In the genomic region with DNA sequence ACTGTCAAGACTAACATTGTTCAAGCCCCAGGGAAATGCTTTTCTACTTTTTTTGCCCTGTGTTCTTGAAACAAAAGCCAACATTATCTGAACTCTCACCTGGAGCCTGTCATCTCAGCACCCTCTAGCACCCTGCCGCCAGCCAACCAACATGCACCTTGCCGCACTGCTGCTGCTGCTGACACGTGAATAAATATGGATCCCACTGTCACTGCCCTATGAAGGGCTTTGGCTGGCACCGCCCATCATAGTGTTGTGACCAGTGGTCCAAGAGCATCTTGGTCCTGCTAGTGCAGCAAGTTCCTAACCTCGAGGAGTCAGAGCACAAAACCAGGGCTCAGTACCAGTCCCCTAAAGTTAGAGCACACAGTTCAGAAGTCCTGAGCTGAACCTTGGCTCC, we compare ENCODE assay signal across 25 cellular contexts. TPM values are rescaled to one million over a fixed set of nuclear protein-coding genes. Genes with fewer than 3 reads are reported as not detected.
"Had no signal": no experiment of that assay in that cellular context is flagged by ENCODE, and none has a peak within 500 bp of the region (broad histone marks: within the 10 kb centered on the region; RNA-seq: fewer than 3 reads in every experiment).

No MANE protein-coding gene starts in this region.

- H3K27me3 ChIP-seq: stomach, suprapubic skin, testis, thyroid gland, tibial artery, tibial nerve, transverse colon, upper lobe of left lung, upper lobe of right lung, uterus, vagina had no signal

- ATAC-seq: stimulated activated effector memory CD8-positive, alpha-beta T cell treated with anti-CD3 and anti-CD28 coated beads, Interleukin-12 subunit alpha, Interleukin-12 subunit beta, amount 100 ng/mL, for 72 hours; stimulated activated memory B cell treated with anti-CD40 and anti-IgM and Interleukin-4, amounts not matched to agents 10 μg/mL and 1 μg/mL and 100 μg/mL, for 72 hours; stimulated activated naive B cell treated with anti-CD40 and anti-IgM and Interleukin-4, amounts not matched to agents 10 μg/mL and 1 μg/mL and 100 μg/mL, for 72 hours; stimulated activated naive CD8-positive, alpha-beta T cell treated with anti-CD3 and anti-CD28 coated beads, Interleukin-15, amount 100 ng/mL, for 72 hours; stimulated activated naive CD8-positive, alpha-beta T cell treated with anti-CD3 and anti-CD28 coated beads, Interleukin-15, Interleukin-2, amounts not matched to agents 100 U/mL and 50 U/mL, for 24 hours; upper lobe of right lung had no signal

- H3K27ac ChIP-seq: stomach, suprapubic skin, testis, thoracic aorta, thyroid gland, tibial artery, tibial nerve, transverse colon, upper lobe of left lung, upper lobe of right lung, uterus, vagina had no signal

- DNase-seq: stimulated activated CD4-positive, alpha-beta T cell treated with anti-CD3 and anti-CD28 coated beads, Interleukin-2, amount 100 ng/mL, for 48 hours; stimulated activated CD4-positive, alpha-beta T cell treated with anti-CD3 and anti-CD28 coated beads, Interleukin-4, amount 100 ng/mL, for 1 hour; stimulated activated CD4-positive, alpha-beta T cell treated with anti-CD3 and anti-CD28 coated beads, Interleukin-4, amount 100 ng/mL, for 24 hours; stimulated activated CD4-positive, alpha-beta T cell treated with anti-CD3 and anti-CD28 coated beads, Interleukin-4, amount 100 ng/mL, for 4 hours; stimulated activated CD8-positive, alpha-beta memory T cell treated with anti-CD3 and anti-CD28 coated beads, Interleukin-4, amount 100 ng/mL, for 48 hours; stimulated activated naive B cell treated with anti-CD40 and anti-IgM and Interleukin-4, amounts not matched to agents 10 μg/mL and 1 μg/mL and 100 μg/mL, for 72 hours; stimulated activated naive CD4-positive, alpha-beta T cell; stimulated activated naive CD4-positive, alpha-beta T cell treated with Interleukin-2 at 50 U/mL for 16 hours; stimulated activated naive CD8-positive, alpha-beta T cell treated with anti-CD3 and anti-CD28 coated beads, Interleukin-15, amount 100 ng/mL, for 72 hours; stimulated activated naive CD8-positive, alpha-beta T cell treated with anti-CD3 and anti-CD28 coated beads, Interleukin-15, Interleukin-2, amounts not matched to agents 100 U/mL and 50 U/mL, for 24 hours; stomach; substantia nigra; testis; thyroid gland; tibial artery; transverse colon; upper lobe of right lung; uterus had no signal

- H3K4me1 ChIP-seq: suprapubic skin, testis, thyroid gland, tibial artery, tibial nerve, upper lobe of left lung, upper lobe of right lung, uterus, vagina had no signal

- H3K4me3 ChIP-seq: stomach, suprapubic skin, testis, thoracic aorta, thyroid gland, tibial artery, tibial nerve, transverse colon, upper lobe of left lung, upper lobe of right lung, uterus, vagina had no signal

- H3K9me3 ChIP-seq: testis, thyroid gland, transverse colon, upper lobe of right lung, uterus, vagina had no signal

- H3K36me3 ChIP-seq: stomach, suprapubic skin, thoracic aorta, thyroid gland, tibial artery, tibial nerve, transverse colon, upper lobe of left lung, upper lobe of right lung, uterus, vagina had no signal

RNA-seq across cellular contexts. Expression of a gene that starts 41.6 kb away (rescaled TPM):
- total RNA-seq: thoracic aorta, tibial nerve had no signal
